ENCODE assay signal across 22 cellular contexts in the genomic region with DNA sequence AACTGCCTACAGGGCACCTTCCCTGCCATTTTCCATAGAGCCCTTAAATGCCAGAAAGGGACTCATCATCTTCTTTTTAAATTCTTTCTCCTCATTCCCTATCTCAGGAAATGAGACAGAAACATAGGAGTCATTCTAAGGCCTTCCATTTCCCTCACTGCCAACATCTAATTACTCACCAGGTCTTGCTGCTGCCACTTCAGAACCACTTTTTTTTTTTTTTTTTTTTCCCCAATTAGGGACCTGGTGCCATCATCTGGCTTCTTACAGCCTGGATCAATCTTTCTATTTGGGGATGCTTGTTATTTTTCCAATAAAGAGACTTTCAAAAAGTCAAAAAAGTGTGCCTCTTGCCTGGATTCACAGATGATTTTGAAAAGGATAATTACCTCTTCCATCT.
A peak's percentile ranks its signal among the peaks of the same experiment; 100 is the strongest.
DNase-seq lines count a peak whose midpoint lies in the region; ATAC-seq, FAIRE-seq and TF ChIP-seq lines count a peak whose summit lies in the region.
"Had no signal": no experiment of that assay in that cellular context is flagged by ENCODE, and none has a peak within 500 bp of the region (broad histone marks: within the 10 kb centered on the region; RNA-seq: fewer than 3 reads in every experiment).

No MANE protein-coding gene starts in this region.

- TF ChIP-seq EP300 in SK-N-SH (IDR thresholded peaks at IDR 0.05; ENCODE audit: borderline replicate concordance in 1 of 2, low read depth in 1 of 2, low read length in 1 of 2) = no peak

- TF ChIP-seq RAD21 in SK-N-SH (IDR thresholded peaks at IDR 0.05; ENCODE audit: low read length) = no peak

- no peaks in the 10 kb centered on the region for H3K79me2 ChIP-seq in SK-N-SH (ENCODE audit: insufficient read depth)

- no peaks in the 10 kb centered on the region for H4K20me1 ChIP-seq in SK-N-SH (ENCODE audit: insufficient read depth)

- no peak for TF ChIP-seq CTCF in HEK293 (tag by site-specific recombination; IDR thresholded peaks at IDR 0.05)
- TF ChIP-seq CTCF in SK-N-SH (IDR thresholded peaks at IDR 0.05) = no peak
- no peak for TF ChIP-seq CTCF in fibroblast of villous mesenchyme (IDR thresholded peaks at IDR 0.05; ENCODE audit: insufficient read depth, low read depth, low read length)

- CTCF ChIA-PET in HEK293 (lab: Yijun Ruan, JAX) (no interaction called here), SK-N-SH (lab: Yijun Ruan, JAX) (interaction anchor here (1.1 kb wide), 2 partner anchors 10 to 887 kb away, joined by 3 to 4 read pairs; no protein-coding TSS in a partner anchor)

- no peak for FAIRE-seq in small intestine (lab: Jason Lieb, UNC)
- FAIRE-seq: H54 had no signal

- no peak overlapping the region for H3K9ac ChIP-seq in SK-N-SH

- POLR2A ChIA-PET in HEK293 (lab: Yijun Ruan, JAX) (no interaction called here), SK-N-SH (lab: Yijun Ruan, JAX) (no interaction called here)

- H3K27me3 ChIP-seq in SK-N-SH (ENCODE audit: insufficient read depth) (no peaks in the 10 kb centered on the region), small intestine (ENCODE audit: control insufficient read depth in 2 of 2, insufficient read depth in 2 of 2, low read length in 2 of 2) (no peaks in the 10 kb centered on the region)
- H3K27me3 ChIP-seq: gastrocnemius medialis, Peyer's patch had no signal

- H3F3A ChIP-seq in SK-N-SH (replicated peaks; ENCODE audit: insufficient read depth) = peaks cover 13% of the 10 kb centered on the region

- H2AFZ ChIP-seq in SK-N-SH (ENCODE audit: low read depth) = no peak overlapping the region

- H3K4me3 ChIP-seq in HEK293 (ENCODE audit: low read depth, low read length) = no peak overlapping the region
- no peak overlapping the region for H3K4me3 ChIP-seq in SK-N-SH (ENCODE audit: low read depth in 2 of 2, low read length in 1 of 2)
- no peak overlapping the region for H3K4me3 ChIP-seq in fibroblast of villous mesenchyme (ENCODE audit: low read depth, low read length)
- H3K4me3 ChIP-seq in small intestine (ENCODE audit: low read depth in 1 of 2, low read length in 2 of 2) = no peak overlapping the region
- H3K4me3 ChIP-seq: gastrocnemius medialis, Peyer's patch, psoas muscle had no signal

- peak overlapping the region; percentile 28; the same call in 1 of the 2 replicates for H3K4me2 ChIP-seq in SK-N-SH

- DNase-seq in AG08395 (ENCODE audit: low spot score) = peak; percentile 64
- DNase-seq in SK-N-SH = no peak
- DNase-seq in fibroblast of villous mesenchyme (ENCODE audit: low read depth) = peak; percentile 10
- DNase-seq in stimulated activated CD4-positive, alpha-beta T cell treated with anti-CD3 and anti-CD28 coated beads, Interleukin-4, amount 100 ng/mL, for 4 hours = no peak
- no peak for DNase-seq in activated CD8-positive, alpha-beta memory T cell treated with anti-CD3 and anti-CD28 coated beads for 24 hours
- DNase-seq in small intestine = no peak
- DNase-seq: activated CD4-positive, alpha-beta T cell treated with anti-CD3 and anti-CD28 coated beads, Interleukin-2, amount 10 ng/mL, durations not matched to agents 24 days and 14 days; activated CD8-positive, alpha-beta memory T cell treated with anti-CD3 and anti-CD28 coated beads, Interleukin-2, amount 50 U/mL, for 48 hours; CD8-positive, alpha-beta T cell; DMS79; endodermal cell; gastrocnemius medialis; left colon; midbrain; NCI-H1417; NCI-H82; Peyer's patch; psoas muscle; SW 1271 had no signal

- no peaks in the 10 kb centered on the region for H3K9me2 ChIP-seq in SK-N-SH

- H3K4me1 ChIP-seq in HEK293 (ENCODE audit: control insufficient read depth, insufficient read depth, low read length) (peaks cover 6% of the 10 kb centered on the region; the same call in 1 of the 2 replicates), SK-N-SH (ENCODE audit: control insufficient read depth in 1 of 2, insufficient read depth in 2 of 2, low read depth in 1 of 2, low read length in 1 of 2) (peaks cover 0 to 19% of the 10 kb centered on the region in 2 experiments; a peak in 1 of 4 replicates), small intestine (ENCODE audit: control insufficient read depth in 2 of 2, insufficient read depth in 1 of 2, low read depth in 1 of 2, low read length in 1 of 2) (no peaks in the 10 kb centered on the region)
- H3K4me1 ChIP-seq: gastrocnemius medialis, Peyer's patch, psoas muscle had no signal

- no peak overlapping the region for H3K27ac ChIP-seq in HEK293 (ENCODE audit: extremely low read depth, low read depth, low read length)
- H3K27ac ChIP-seq in SK-N-SH (ENCODE audit: low read depth in 2 of 2, low read length in 1 of 2) = peak overlapping the region in 1 of 2 experiments; percentile 48; a peak in 2 of 4 replicates
- H3K27ac ChIP-seq in small intestine (ENCODE audit: low read depth in 1 of 2, low read length in 1 of 2) = no peak overlapping the region
- H3K27ac ChIP-seq: gastrocnemius medialis, Peyer's patch, psoas muscle had no signal

- ATAC-seq in HG03039 (IDR thresholded peaks at IDR 0.05; ENCODE audit: unreplicated experiment) = no peak
- ATAC-seq: CD8-positive, alpha-beta T cell; gastrocnemius medialis; left colon; psoas muscle had no signal

- H3K9me3 ChIP-seq in HEK293 (ENCODE audit: control insufficient read depth, insufficient read depth, low read depth, low read length) = no peaks in the 10 kb centered on the region
- H3K9me3 ChIP-seq in SK-N-SH = no peaks in the 10 kb centered on the region
- no peaks in the 10 kb centered on the region for H3K9me3 ChIP-seq in small intestine (ENCODE audit: control insufficient read depth, low read depth)
- H3K9me3 ChIP-seq: gastrocnemius medialis, Peyer's patch, psoas muscle had no signal

- no peaks in the 10 kb centered on the region for H3K36me3 ChIP-seq in HEK293 (ENCODE audit: control insufficient read depth in 2 of 2, insufficient read depth in 1 of 2, low read length in 2 of 2)
- H3K36me3 ChIP-seq in SK-N-SH (replicated peaks in 1 of 2; ENCODE audit: control insufficient read depth in 1 of 2, insufficient read depth in 2 of 2, low read length in 1 of 2) = no peaks in the 10 kb centered on the region
- H3K36me3 ChIP-seq in small intestine (ENCODE audit: control insufficient read depth in 2 of 2, insufficient read depth in 2 of 2, low read length in 2 of 2) = no peaks in the 10 kb centered on the region
- H3K36me3 ChIP-seq: gastrocnemius medialis, Peyer's patch had no signal

TF ChIP-seq in SK-N-SH, 30 proteins besides CTCF, POLR2A, EP300 and RAD21:
- no peak for TF ChIP-seq CHD2 (IDR thresholded peaks at IDR 0.05; ENCODE audit: low read length, partially characterized antibody)
- TF ChIP-seq, protein P1, sequence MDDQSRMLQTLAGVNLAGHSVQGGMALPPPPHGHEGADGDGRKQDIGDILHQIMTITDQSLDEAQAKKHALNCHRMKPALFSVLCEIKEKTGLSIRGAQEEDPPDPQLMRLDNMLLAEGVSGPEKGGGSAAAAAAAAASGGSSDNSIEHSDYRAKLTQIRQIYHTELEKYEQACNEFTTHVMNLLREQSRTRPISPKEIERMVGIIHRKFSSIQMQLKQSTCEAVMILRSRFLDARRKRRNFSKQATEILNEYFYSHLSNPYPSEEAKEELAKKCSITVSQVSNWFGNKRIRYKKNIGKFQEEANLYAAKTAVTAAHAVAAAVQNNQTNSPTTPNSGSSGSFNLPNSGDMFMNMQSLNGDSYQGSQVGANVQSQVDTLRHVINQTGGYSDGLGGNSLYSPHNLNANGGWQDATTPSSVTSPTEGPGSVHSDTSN (IDR thresholded peaks at IDR 0.05) = no peak
- no peak for TF ChIP-seq FOSL2 (IDR thresholded peaks at IDR 0.05; ENCODE audit: borderline replicate concordance, low read depth)
- no peak; the same call in 1 of the 2 replicates for TF ChIP-seq NFIC (IDR thresholded peaks at IDR 0.05; ENCODE audit: borderline replicate concordance)
- no peak for TF ChIP-seq ELF1 (IDR thresholded peaks at IDR 0.05)
- TF ChIP-seq, protein P2, sequence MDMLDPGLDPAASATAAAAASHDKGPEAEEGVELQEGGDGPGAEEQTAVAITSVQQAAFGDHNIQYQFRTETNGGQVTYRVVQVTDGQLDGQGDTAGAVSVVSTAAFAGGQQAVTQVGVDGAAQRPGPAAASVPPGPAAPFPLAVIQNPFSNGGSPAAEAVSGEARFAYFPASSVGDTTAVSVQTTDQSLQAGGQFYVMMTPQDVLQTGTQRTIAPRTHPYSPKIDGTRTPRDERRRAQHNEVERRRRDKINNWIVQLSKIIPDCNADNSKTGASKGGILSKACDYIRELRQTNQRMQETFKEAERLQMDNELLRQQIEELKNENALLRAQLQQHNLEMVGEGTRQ (IDR thresholded peaks at IDR 0.05; ENCODE audit: borderline replicate concordance, low read depth, low read length) = no peak
- no peak for TF ChIP-seq GATA2 (CRISPR knock-in tag; IDR thresholded peaks at IDR 0.05)
- TF ChIP-seq SMC3 (IDR thresholded peaks at IDR 0.05; ENCODE audit: low read depth, low read length) = no peak
- no peak for TF ChIP-seq FOXM1 (IDR thresholded peaks at IDR 0.05; ENCODE audit: low read depth)
- TF ChIP-seq TCF12 (IDR thresholded peaks at IDR 0.05) = no peak
- TF ChIP-seq YY1 (IDR thresholded peaks at IDR 0.05; ENCODE audit: low read depth) = no peak
- no peak for TF ChIP-seq EZH2phosphoT487 (IDR thresholded peaks at IDR 0.05; ENCODE audit: borderline replicate concordance, low read depth)
- TF ChIP-seq FOXJ3 (CRISPR knock-in tag; IDR thresholded peaks at IDR 0.05) = no peak
- TF ChIP-seq, protein P3, sequence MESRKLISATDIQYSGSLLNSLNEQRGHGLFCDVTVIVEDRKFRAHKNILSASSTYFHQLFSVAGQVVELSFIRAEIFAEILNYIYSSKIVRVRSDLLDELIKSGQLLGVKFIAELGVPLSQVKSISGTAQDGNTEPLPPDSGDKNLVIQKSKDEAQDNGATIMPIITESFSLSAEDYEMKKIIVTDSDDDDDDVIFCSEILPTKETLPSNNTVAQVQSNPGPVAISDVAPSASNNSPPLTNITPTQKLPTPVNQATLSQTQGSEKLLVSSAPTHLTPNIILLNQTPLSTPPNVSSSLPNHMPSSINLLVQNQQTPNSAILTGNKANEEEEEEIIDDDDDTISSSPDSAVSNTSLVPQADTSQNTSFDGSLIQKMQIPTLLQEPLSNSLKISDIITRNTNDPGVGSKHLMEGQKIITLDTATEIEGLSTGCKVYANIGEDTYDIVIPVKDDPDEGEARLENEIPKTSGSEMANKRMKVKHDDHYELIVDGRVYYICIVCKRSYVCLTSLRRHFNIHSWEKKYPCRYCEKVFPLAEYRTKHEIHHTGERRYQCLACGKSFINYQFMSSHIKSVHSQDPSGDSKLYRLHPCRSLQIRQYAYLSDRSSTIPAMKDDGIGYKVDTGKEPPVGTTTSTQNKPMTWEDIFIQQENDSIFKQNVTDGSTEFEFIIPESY (IDR thresholded peaks at IDR 0.05; ENCODE audit: borderline replicate concordance, low read depth) = no peak

Comparison
In these comparisons a context has a peak if more than half of its experiments do, and no peak if none do; other contexts are left out.
1. DNase-seq: peak in AG08395 (single experiment) and fibroblast of villous mesenchyme (single experiment); none in SK-N-SH (single experiment), stimulated activated CD4-positive, alpha-beta T cell treated with anti-CD3 and anti-CD28 coated beads, Interleukin-4, amount 100 ng/mL, for 4 hours (0 of 2), activated CD8-positive, alpha-beta memory T cell treated with anti-CD3 and anti-CD28 coated beads for 24 hours (single experiment) and small intestine (single experiment).